Comparison of ENCODE assay signal across 8 cellular contexts in genomic region chr15:73051811-73052678, GRCh38. TPM values are rescaled to one million over a fixed set of nuclear protein-coding genes. Genes with fewer than 3 reads are reported as not detected.
A peak's percentile ranks its signal among the peaks of the same experiment; 100 is the strongest.
DNase-seq lines count a peak whose midpoint lies in the region; ATAC-seq and TF ChIP-seq lines count a peak whose summit lies in the region.

TSS of gene NEO1 (plus strand) at chr15:73052463. CDS start at chr15:73052676, 213 bp downstream.

- H3K4me1 ChIP-seq in CD8-positive, alpha-beta memory T cell (ENCODE audit: insufficient read depth, low read length) = peaks cover 7% of the 10 kb centered on the region

- CTCF ChIA-PET in CD8-positive, alpha-beta memory T cell (lab: Charles Lee) = interaction anchor here (1.0 kb wide), 1 partner anchor 33 kb away, joined by 3 read pairs; no protein-coding TSS in a partner anchor

- H3K27me3 Mint-ChIP-seq in CD8-positive, alpha-beta memory T cell = peaks cover 5 to 19% of the 10 kb centered on the region in 2 donors
- H3K27me3 Mint-ChIP-seq in nephron progenitor cell (ENCODE audit: low read depth, poor library complexity) = peaks cover 8% of the 10 kb centered on the region

- H3K4me3 Mint-ChIP-seq in CD8-positive, alpha-beta memory T cell = peak within 1 kb of the TSS; percentile 84 to 95 (median 88)
- H3K4me3 Mint-ChIP-seq in nephron progenitor cell = peak within 1 kb of the TSS; percentile 85

- TF ChIP-seq CTCF in foreskin fibroblast (IDR thresholded peaks at IDR 0.05; ENCODE audit: low read depth, low read length) (no peak), nephron progenitor cell (IDR thresholded peaks at IDR 0.05) (no peak)

- peaks cover 10 to 16% (median 15%) of the 10 kb centered on the region in 3 donors for H3K4me1 Mint-ChIP-seq in CD8-positive, alpha-beta memory T cell
- H3K4me1 Mint-ChIP-seq in nephron progenitor cell = peaks cover 34% of the 10 kb centered on the region

- peak; percentile 78 to 87 (median 81) for DNase-seq in CD8-positive, alpha-beta memory T cell
- DNase-seq in LHCN-M2 (ENCODE audit: low read depth) = peak; percentile 53
- peak; percentile 59 for DNase-seq in SHP77 treated with DMSO at 0.1 percent for 48 hours (lab: John Stamatoyannopoulos, UW)
- DNase-seq in activated naive CD4-positive, alpha-beta T cell (lab: John Stamatoyannopoulos, UW) = peak; percentile 16 to 80 (median 56)
- DNase-seq in foreskin fibroblast = peak; percentile 65 to 91
- DNase-seq in nephron progenitor cell = peak; percentile 95
- peak; percentile 78 for DNase-seq in stimulated activated naive CD8-positive, alpha-beta T cell treated with anti-CD3 and anti-CD28 coated beads, Interleukin-15, Interleukin-2, amounts not matched to agents 100 U/mL and 50 U/mL, for 24 hours

- H3K27ac ChIP-seq in CD8-positive, alpha-beta memory T cell (ENCODE audit: low read depth, low read length) = no peak within 1 kb of the TSS

- H3K27ac Mint-ChIP-seq in CD8-positive, alpha-beta memory T cell = peak within 1 kb of the TSS; percentile 55 to 94 (median 82)
- peak within 1 kb of the TSS; percentile 95 for H3K27ac Mint-ChIP-seq in nephron progenitor cell

- peak within 1 kb of the TSS; percentile 60 for H3K4me3 ChIP-seq in CD8-positive, alpha-beta memory T cell (ENCODE audit: low read length)
- H3K4me3 ChIP-seq in foreskin fibroblast (ENCODE audit: low read depth in 1 of 2, low read length in 2 of 2) = peak within 1 kb of the TSS; percentile 64 to 69

- POLR2A ChIA-PET in CD8-positive, alpha-beta memory T cell (lab: Charles Lee) = no interaction called here

- peaks cover 0 to 1% (median 0%) of the 10 kb centered on the region in 3 donors for H3K36me3 Mint-ChIP-seq in CD8-positive, alpha-beta memory T cell
- no peaks in the 10 kb centered on the region for H3K36me3 Mint-ChIP-seq in nephron progenitor cell (ENCODE audit: low read depth)

- H3K27me3 ChIP-seq in CD8-positive, alpha-beta memory T cell (ENCODE audit: insufficient read depth, low read length, poor library complexity, severe bottlenecking) = no peaks in the 10 kb centered on the region

- ATAC-seq in GM21529 (IDR thresholded peaks at IDR 0.05; ENCODE audit: unreplicated experiment) = peak; percentile 67
- ATAC-seq in stimulated activated naive CD8-positive, alpha-beta T cell treated with anti-CD3 and anti-CD28 coated beads, Interleukin-15, Interleukin-2, amounts not matched to agents 100 U/mL and 50 U/mL, for 24 hours = peak; percentile 79

- no peaks in the 10 kb centered on the region for H3K9me3 ChIP-seq in CD8-positive, alpha-beta memory T cell (ENCODE audit: low read length)

- no peaks in the 10 kb centered on the region for H3K36me3 ChIP-seq in CD8-positive, alpha-beta memory T cell (ENCODE audit: insufficient read depth, low read length)

- no peaks in the 10 kb centered on the region for H3K9me3 Mint-ChIP-seq in CD8-positive, alpha-beta memory T cell
- H3K9me3 Mint-ChIP-seq in nephron progenitor cell = no peaks in the 10 kb centered on the region

RNA-seq across cellular contexts. Expression of gene NEO1, which starts in this region (rescaled TPM):
- total RNA-seq in CD8-positive, alpha-beta memory T cell = 1 to 10 TPM; 6.5 to 9.1 TPM
- polyA plus RNA-seq in CD8-positive, alpha-beta memory T cell = 3.9 TPM
- 1.1 and 2.3 TPM in 2 replicates for total RNA-seq in LHCN-M2 (2014; rRNA removed)
- polyA plus RNA-seq in LHCN-M2 (2012) = 1.2 TPM
